Comparison of ENCODE assay signal across 8 cellular contexts in the genomic region with DNA sequence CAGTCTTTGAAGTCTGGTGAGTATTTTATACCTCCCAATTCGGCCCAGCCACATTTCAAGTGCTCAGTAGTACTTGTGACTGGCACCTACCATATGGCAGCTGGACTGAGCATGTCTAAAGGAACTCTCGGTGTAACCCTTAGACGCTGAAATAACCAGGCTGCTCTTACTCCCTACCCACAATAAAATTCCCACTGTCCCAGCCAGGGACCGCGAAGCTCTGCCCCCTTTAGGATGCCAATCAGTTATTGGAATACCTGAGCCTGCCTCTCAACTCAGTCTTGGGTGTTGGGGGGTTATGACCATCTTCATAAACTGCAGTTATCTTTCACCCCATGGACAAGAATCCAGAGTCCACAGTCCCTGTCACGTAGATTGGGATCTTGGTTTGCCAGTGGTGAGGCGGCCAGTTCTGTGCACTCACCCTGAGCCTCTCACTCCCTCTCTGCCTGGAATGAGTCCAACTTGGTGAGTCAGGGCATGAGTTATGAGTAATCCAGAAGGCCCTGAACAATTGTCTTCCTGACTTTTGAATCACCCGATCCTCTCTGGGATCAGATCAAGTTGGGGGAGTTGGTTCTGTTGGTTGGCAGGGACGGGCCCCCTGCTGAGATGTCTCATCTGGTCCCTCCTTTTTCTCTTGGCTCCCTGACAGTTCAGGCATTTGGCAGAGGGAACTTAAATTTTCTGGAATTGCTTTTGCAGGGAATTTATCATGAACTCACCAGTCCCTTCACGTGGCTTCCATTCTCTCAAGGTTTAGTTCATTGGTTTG.
DNase-seq lines count a peak whose midpoint lies in the region; ATAC-seq and TF ChIP-seq lines count a peak whose summit lies in the region.

No MANE protein-coding gene starts in this region.

- no peaks in the 10 kb centered on the region for H3K27me3 Mint-ChIP-seq in activated CD4-positive, alpha-beta T cell treated with anti-CD3 and anti-CD28 coated beads, Interleukin-2, amount 10 ng/mL, durations not matched to agents 7 days and 5 days

- no peak overlapping the region; the same call in 1 of the 2 replicates for H2AFZ ChIP-seq in PC-3 (ENCODE audit: low read length)

- no peaks in the 10 kb centered on the region for H3K4me1 Mint-ChIP-seq in activated CD4-positive, alpha-beta T cell treated with anti-CD3 and anti-CD28 coated beads, Interleukin-2, amount 10 ng/mL, durations not matched to agents 7 days and 5 days

- H3K9me3 Mint-ChIP-seq in activated CD4-positive, alpha-beta T cell treated with anti-CD3 and anti-CD28 coated beads, Interleukin-2, amount 10 ng/mL, durations not matched to agents 7 days and 5 days: peaks cover 5% of the 10 kb centered on the region

- H3K27ac Mint-ChIP-seq in activated CD4-positive, alpha-beta T cell treated with anti-CD3 and anti-CD28 coated beads, Interleukin-2, amount 10 ng/mL, durations not matched to agents 7 days and 5 days: no peak overlapping the region

- no peaks in the 10 kb centered on the region for H3F3A ChIP-seq in PC-3 (ENCODE audit: low read length, unreplicated experiment)

- no peaks in the 10 kb centered on the region for H4K20me1 ChIP-seq in PC-3 (ENCODE audit: low read length)

- no peaks in the 10 kb centered on the region for H3K36me3 Mint-ChIP-seq in activated CD4-positive, alpha-beta T cell treated with anti-CD3 and anti-CD28 coated beads, Interleukin-2, amount 10 ng/mL, durations not matched to agents 7 days and 5 days (ENCODE audit: low read depth)

- TF ChIP-seq CTCF in PC-3 (conservative IDR thresholded peaks at IDR 0.05; ENCODE audit: low read depth, low read length): no peak
- no peak for TF ChIP-seq CTCF in esophagus squamous epithelium (IDR thresholded peaks at IDR 0.05)
- no peak for TF ChIP-seq CTCF in omental fat pad (IDR thresholded peaks at IDR 0.05)

- H3K79me2 ChIP-seq in PC-3 (ENCODE audit: low read length): no peaks in the 10 kb centered on the region

- POLR2A ChIA-PET in activated CD4-positive, alpha-beta T cell treated with anti-CD3 and anti-CD28 coated beads, Interleukin-2, amount 10 ng/mL, durations not matched to agents 7 days and 5 days (lab: Charles Lee): no interaction called here
- POLR2A ChIA-PET in PC-3 (lab: Charles Lee; ENCODE audit: unreplicated experiment): no interaction called here

- peak overlapping the region; percentile 85 for H3K27ac ChIP-seq in PC-3 (ENCODE audit: low read length)
- H3K27ac ChIP-seq in esophagus squamous epithelium: peak overlapping the region; percentile 60 to 80 (median 74)

- no peaks in the 10 kb centered on the region for H3K9me2 ChIP-seq in PC-3 (replicated peaks; ENCODE audit: low read length)

- WGBS in esophagus squamous epithelium, 2 donors: 31 to 39% methylated on average over 10 of the region's 10 CpGs

- H3K4me3 ChIP-seq in PC-3 (ENCODE audit: low read length) (no peak overlapping the region), esophagus squamous epithelium (no peak overlapping the region)

- H3K9me3 ChIP-seq in PC-3 (ENCODE audit: low read length): peaks cover 7% of the 10 kb centered on the region; the same call in 1 of the 2 replicates
- H3K9me3 ChIP-seq in esophagus squamous epithelium: peaks cover 0 to 8% (median 4%) of the 10 kb centered on the region in 3 donors

- intact Hi-C loops in PC-3 (cut with micrococcal nuclease): loop anchor here (2.0 to 5.0 kb wide), 3 partner anchors 17 to 108 kb away; no protein-coding TSS in a partner anchor
- intact Hi-C loops in esophagus squamous epithelium (cut with DNase I): no loop called here

- H3K9ac ChIP-seq in PC-3 (ENCODE audit: low read length): peak overlapping the region; percentile 50

- peak overlapping the region; percentile 65 for H3K4me2 ChIP-seq in PC-3 (ENCODE audit: low read length)

- peak; percentile 93 for ATAC-seq in PC-3
- ATAC-seq in omental fat pad (ENCODE audit: low FRiP score): peak; percentile 96
- ATAC-seq in HG03159 (IDR thresholded peaks at IDR 0.05; ENCODE audit: unreplicated experiment): no peak

- H3K4me1 ChIP-seq in PC-3 (ENCODE audit: insufficient read depth, low read length) (peaks cover 26% of the 10 kb centered on the region), esophagus squamous epithelium (peaks cover 14 to 40% (median 16%) of the 10 kb centered on the region in 3 donors)

- H3K36me3 ChIP-seq in PC-3 (ENCODE audit: low read depth, low read length): no peaks in the 10 kb centered on the region; the same call in 1 of the 2 replicates
- no peaks in the 10 kb centered on the region for H3K36me3 ChIP-seq in esophagus squamous epithelium

- CTCF ChIA-PET in activated CD4-positive, alpha-beta T cell treated with anti-CD3 and anti-CD28 coated beads, Interleukin-2, amount 10 ng/mL, durations not matched to agents 7 days and 5 days (lab: Charles Lee): interaction anchor here (0.8 kb wide), 1 partner anchor 11 kb away, joined by 4 read pairs; no protein-coding TSS in a partner anchor
- CTCF ChIA-PET in PC-3 (lab: Charles Lee): no interaction called here

- no peak for TF ChIP-seq POLR2A in esophagus squamous epithelium (IDR thresholded peaks at IDR 0.05)

- BruUV-seq in PC-3 (replicated peaks; lab: Mats Ljungman, UMichigan): no TSS peak

- no peaks in the 10 kb centered on the region for H3K27me3 ChIP-seq in PC-3 (ENCODE audit: low read length)
- no peaks in the 10 kb centered on the region for H3K27me3 ChIP-seq in esophagus squamous epithelium

- H3K4me3 Mint-ChIP-seq in activated CD4-positive, alpha-beta T cell treated with anti-CD3 and anti-CD28 coated beads, Interleukin-2, amount 10 ng/mL, durations not matched to agents 7 days and 5 days: no peak overlapping the region

- peak; percentile 8 to 35 for DNase-seq in activated CD4-positive, alpha-beta T cell treated with anti-CD3 and anti-CD28 coated beads, Interleukin-2, amount 50 U/mL, for 48 hours
- no peak for DNase-seq in activated CD4-positive, alpha-beta T cell treated with anti-CD3 and anti-CD28 coated beads, Interleukin-2, amount 10 ng/mL, durations not matched to agents 7 days and 5 days
- DNase-seq in PC-3 (peak; percentile 100), esophagus squamous epithelium (lab: John Stamatoyannopoulos, UW) (peak; percentile 5), omental fat pad (ENCODE audit: low spot score) (peak; percentile 90), NK-92 (lab: John Stamatoyannopoulos, UW; ENCODE audit: unreplicated experiment) (no peak)
- DNase-seq in effector CD8-positive, alpha-beta T cell (lab: John Stamatoyannopoulos, UW): no peak

Comparison
In these comparisons a context has a peak if more than half of its experiments do, and no peak if none do; other contexts are left out.
1. DNase-seq: peak in activated CD4-positive, alpha-beta T cell treated with anti-CD3 and anti-CD28 coated beads, Interleukin-2, amount 50 U/mL, for 48 hours (2 of 2), PC-3 (single experiment), esophagus squamous epithelium (single experiment) and omental fat pad (single experiment); none in activated CD4-positive, alpha-beta T cell treated with anti-CD3 and anti-CD28 coated beads, Interleukin-2, amount 10 ng/mL, durations not matched to agents 7 days and 5 days (single experiment), effector CD8-positive, alpha-beta T cell (single experiment) and NK-92 (single experiment).